ENCODE assay signal across 8 cellular contexts in the genomic region with DNA sequence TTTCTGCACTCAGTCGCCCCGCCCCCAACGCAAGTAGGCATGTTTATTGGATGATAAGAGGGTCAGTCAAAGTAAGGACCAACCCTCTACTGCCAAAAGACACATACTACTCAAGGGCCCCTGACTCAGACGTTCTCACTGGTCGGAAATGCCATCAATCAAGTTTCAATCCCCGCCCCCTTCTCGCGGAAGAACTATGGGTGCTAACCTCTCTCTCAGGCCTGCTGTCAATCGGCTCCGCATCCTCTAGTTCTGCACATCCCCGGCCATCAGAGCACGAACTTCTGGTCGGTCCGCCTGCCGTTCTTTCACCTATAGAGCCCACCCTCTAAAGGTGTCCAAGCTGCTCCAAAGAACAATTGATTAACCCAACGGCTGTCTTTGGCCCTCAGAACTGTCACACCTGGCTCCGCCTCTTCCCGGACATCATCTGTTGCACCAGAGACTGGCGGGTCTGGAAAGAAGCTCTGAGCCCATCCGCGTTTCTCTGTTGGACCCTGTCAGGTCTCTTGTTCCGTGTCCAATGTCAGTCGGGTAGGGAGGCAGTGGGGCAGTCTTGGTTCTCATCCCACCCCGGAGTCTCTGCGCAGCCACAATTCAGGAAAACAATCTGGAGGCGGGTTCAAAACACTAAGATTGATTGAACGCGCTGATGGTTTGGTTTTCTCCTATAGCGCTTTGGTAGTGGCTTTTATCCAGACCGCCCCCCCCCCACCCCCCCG. TPM values are rescaled to one million over a fixed set of nuclear protein-coding genes. Genes with fewer than 3 reads are reported as not detected.
DNase-seq lines count a peak whose midpoint lies in the region; ATAC-seq lines count a peak whose summit lies in the region.

No MANE protein-coding gene starts in this region.

- DNase-seq in DMS153 (lab: John Stamatoyannopoulos, UW), result peak; percentile 89
- peak; percentile 97 for DNase-seq in OCI-M1 (lab: John Stamatoyannopoulos, UW)
- DNase-seq in activated T-cell treated with anti-CD3 and anti-CD28 coated beads, Interleukin-2, amount 50 U/mL, for 1 hour, result peak; percentile 87
- peak; percentile 90 for DNase-seq in stimulated activated CD8-positive, alpha-beta memory T cell treated with anti-CD3 and anti-CD28 coated beads, Interleukin-4, amount 100 ng/mL, for 48 hours

- H3K4me3 Mint-ChIP-seq in IgD-negative memory B cell, result peak overlapping the region; percentile 95 to 99 (median 98)

- WGBS in esophagus, 2 donors, result 0 to 28% methylated on average over 31 of the region's 31 CpGs

- H3K36me3 Mint-ChIP-seq in IgD-negative memory B cell, result no peaks in the 10 kb centered on the region

- no peaks in the 10 kb centered on the region for H3K4me1 ChIP-seq in esophagus (ENCODE audit: control insufficient read depth in 2 of 2, insufficient read depth in 2 of 2, low read length in 1 of 2)
- no peaks in the 10 kb centered on the region for H3K4me1 ChIP-seq in mucosa of stomach (ENCODE audit: control insufficient read depth, insufficient read depth, low read length)

- H3K9me3 Mint-ChIP-seq in IgD-negative memory B cell, result no peaks in the 10 kb centered on the region

- H3K9me3 ChIP-seq in esophagus (ENCODE audit: control insufficient read depth in 2 of 2, insufficient read depth in 1 of 2, low read depth in 1 of 2, low read length in 1 of 2) (no peaks in the 10 kb centered on the region), mucosa of stomach (ENCODE audit: control insufficient read depth, low read length) (no peaks in the 10 kb centered on the region)

- ATAC-seq in GM21576 (IDR thresholded peaks at IDR 0.05; ENCODE audit: unreplicated experiment), result peak; percentile 96

- H3K27ac Mint-ChIP-seq in IgD-negative memory B cell, result peak overlapping the region; percentile 72 to 96 (median 94)

- H3K27me3 ChIP-seq in esophagus (ENCODE audit: control insufficient read depth in 1 of 2, insufficient read depth in 2 of 2, low read length in 2 of 2) (no peaks in the 10 kb centered on the region), mucosa of stomach (ENCODE audit: control insufficient read depth, insufficient read depth, low read length) (no peaks in the 10 kb centered on the region)

- peak overlapping the region; percentile 71 to 90 for H3K27ac ChIP-seq in esophagus (ENCODE audit: low read depth in 2 of 2, low read length in 1 of 2)

- H3K4me1 Mint-ChIP-seq in IgD-negative memory B cell, result peaks cover 0 to 2% (median 1%) of the 10 kb centered on the region in 3 donors

- H3K4me3 ChIP-seq in esophagus (ENCODE audit: low read depth in 1 of 2, low read length in 2 of 2), result peak overlapping the region; percentile 66 to 71
- peak overlapping the region; percentile 63 for H3K4me3 ChIP-seq in mucosa of stomach (ENCODE audit: low read length)

- H3K36me3 ChIP-seq in esophagus (ENCODE audit: control insufficient read depth in 2 of 2, insufficient read depth in 2 of 2, low read length in 1 of 2) (no peaks in the 10 kb centered on the region), mucosa of stomach (ENCODE audit: control insufficient read depth, insufficient read depth, low read length) (no peaks in the 10 kb centered on the region)

- H3K9ac ChIP-seq in mucosa of stomach (ENCODE audit: low read length), result peak overlapping the region; percentile 75

- H3K27me3 Mint-ChIP-seq in IgD-negative memory B cell, result peaks cover 2% of the 10 kb centered on the region

RNA-seq across cellular contexts. Expression of a gene that starts 15.2 kb away (rescaled TPM):
- polyA plus RNA-seq in IgD-negative memory B cell, result 197 TPM
- 10 to 100 TPM; 72.2 to 75.0 TPM for polyA plus RNA-seq in esophagus

RNA-seq across cellular contexts. Expression of a gene that starts 15.7 kb away (rescaled TPM):
- polyA plus RNA-seq in IgD-negative memory B cell, result 36.0 TPM
- polyA plus RNA-seq in esophagus, result 10 to 100 TPM; 24.8 to 35.7 TPM

RNA-seq across cellular contexts. Expression of a gene that starts 51.1 kb away (rescaled TPM):
- polyA plus RNA-seq in IgD-negative memory B cell (not detected), esophagus (1 to 10 TPM; 1.1 to 1.4 TPM)

Comparison
In these comparisons a context has a peak if more than half of its experiments do, and no peak if none do; other contexts are left out.
1. Peak in every context shown above with its lines: DNase-seq, ATAC-seq, H3K4me3 ChIP-seq and H3K27ac ChIP-seq.